14 cellular contexts compared by ENCODE assay signal in genomic region chr12:66072566-66072965, GRCh38.
A peak's percentile ranks its signal among the peaks of the same experiment; 100 is the strongest.
DNase-seq lines count a peak whose midpoint lies in the region; ATAC-seq and TF ChIP-seq lines count a peak whose summit lies in the region.
"Had no signal": no experiment of that assay in that cellular context is flagged by ENCODE, and none has a peak within 500 bp of the region (broad histone marks: within the 10 kb centered on the region; RNA-seq: fewer than 3 reads in every experiment).

No MANE protein-coding gene starts in this region.

- CTCF ChIA-PET in HEK293T (lab: Yijun Ruan, JAX): no interaction called here

- POLR2A ChIA-PET in HEK293T (lab: Yijun Ruan, JAX): no interaction called here

- DNase-seq in amniotic epithelial cell (ENCODE audit: low read depth) (peak; percentile 24), NCI-H2081 treated with DMSO at 0.1 percent for 48 hours (lab: John Stamatoyannopoulos, UW) (no peak), NCI-H1694 treated with DMSO at 0.1 percent for 48 hours (lab: John Stamatoyannopoulos, UW) (no peak), HEK293T (ENCODE audit: extremely low spot score) (no peak), AML-193 (lab: John Stamatoyannopoulos, UW) (no peak)
- DNase-seq: activated T-cell treated with anti-CD3 and anti-CD28 coated beads, Interleukin-2, amount 50 U/mL, for 4 hours; CD8-positive, alpha-beta T cell; HCEC 1CT; immature natural killer cell; NCI-H187 had no signal

- ATAC-seq in GM18867 (IDR thresholded peaks at IDR 0.05; ENCODE audit: unreplicated experiment): peak; percentile 56
- ATAC-seq in GM21576 (IDR thresholded peaks at IDR 0.05; ENCODE audit: unreplicated experiment): peak; percentile 53
- ATAC-seq in HG03064 (IDR thresholded peaks at IDR 0.05; ENCODE audit: low read depth, unreplicated experiment): peak; percentile 60
- ATAC-seq: activated T-cell treated with anti-CD3 and anti-CD28 coated beads, Interleukin-2, amount 50 U/mL, for 4 hours; CD8-positive, alpha-beta T cell; K562 had no signal

TF ChIP-seq in HEK293T, 16 proteins besides CTCF, POLR2A, EP300 and RAD21:
- no peak for TF ChIP-seq SP1 (IDR thresholded peaks at IDR 0.05)
- TF ChIP-seq BHLHE40 (IDR thresholded peaks at IDR 0.05; ENCODE audit: borderline replicate concordance): no peak
- no peak for TF ChIP-seq HDGF (IDR thresholded peaks at IDR 0.05; ENCODE audit: borderline replicate concordance)
- TF ChIP-seq FOXM1 (IDR thresholded peaks at IDR 0.05; ENCODE audit: borderline replicate concordance): no peak
- TF ChIP-seq ZNF384 (IDR thresholded peaks at IDR 0.05): no peak
- TF ChIP-seq NFRKB (IDR thresholded peaks at IDR 0.05): no peak
- TF ChIP-seq L3MBTL2 (conservative IDR thresholded peaks at IDR 0.05): no peak
- no peak for TF ChIP-seq CTBP1 (IDR thresholded peaks at IDR 0.05; ENCODE audit: borderline replicate concordance)
